In the genomic region with DNA sequence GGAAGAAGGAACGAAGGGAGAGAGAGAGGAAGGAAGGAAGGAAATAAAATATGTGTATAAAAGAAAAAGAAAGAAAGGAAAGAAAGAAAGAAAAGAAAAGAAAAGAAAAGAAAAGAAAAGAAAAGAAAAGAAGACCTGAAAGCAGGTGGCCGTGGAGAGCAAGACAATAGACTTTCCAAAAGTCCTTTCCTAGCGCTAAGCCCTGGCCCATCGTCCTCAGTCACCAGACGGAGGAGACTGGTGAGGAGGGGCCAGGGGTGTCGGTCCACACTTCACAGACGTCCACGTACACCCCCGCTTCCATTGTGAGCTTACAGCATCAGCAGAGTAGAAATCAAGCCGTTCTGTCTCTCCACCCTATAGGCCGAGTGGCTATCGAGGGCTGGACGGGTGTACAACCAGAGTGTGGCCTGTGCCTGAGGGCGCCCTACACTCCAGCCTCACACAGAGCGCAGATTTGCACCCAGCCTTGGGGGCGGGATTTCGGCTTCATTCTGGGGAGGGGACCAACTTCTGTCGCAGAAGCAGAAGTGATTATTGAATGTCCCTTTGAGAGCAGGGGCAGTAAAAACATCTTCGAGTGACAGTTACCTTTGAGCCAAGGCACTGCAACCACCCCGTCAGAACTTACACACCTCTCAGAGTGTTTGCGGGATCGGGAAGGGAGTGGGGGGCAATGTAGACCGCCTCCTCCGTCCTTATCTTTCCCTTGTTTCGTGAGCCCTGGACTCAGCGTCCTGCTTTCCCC, we compare ENCODE assay signal across 10 cellular contexts. TPM values are rescaled to one million over a fixed set of nuclear protein-coding genes. Genes with fewer than 3 reads are reported as not detected.
DNase-seq lines count a peak whose midpoint lies in the region; ATAC-seq and TF ChIP-seq lines count a peak whose summit lies in the region.
"Had no signal": no experiment of that assay in that cellular context is flagged by ENCODE, and none has a peak within 500 bp of the region (broad histone marks: within the 10 kb centered on the region; RNA-seq: fewer than 3 reads in every experiment).

No MANE protein-coding gene starts in this region.

- peaks cover 0 to 11% (median 2%) of the 10 kb centered on the region in 7 donors for H3K9me3 Mint-ChIP-seq in naive B cell

- H3K9me3 ChIP-seq in MG63 (no peaks in the 10 kb centered on the region), mammary epithelial cell (replicated peaks; ENCODE audit: insufficient read depth, low read length) (no peaks in the 10 kb centered on the region)

- H3K27me3 ChIP-seq in MG63, result peaks cover 93% of the 10 kb centered on the region
- H3K27me3 ChIP-seq in mammary epithelial cell (ENCODE audit: insufficient read depth, low read length), result peaks cover 52% of the 10 kb centered on the region

- intact Hi-C loops in mammary epithelial cell (cut with micrococcal nuclease), result no loop called here

- peaks cover 67 to 87% (median 78%) of the 10 kb centered on the region in 3 donors for H3K27me3 Mint-ChIP-seq in naive B cell

- peaks cover 9% of the 10 kb centered on the region for H3K4me1 ChIP-seq in mammary epithelial cell (ENCODE audit: insufficient read depth, low read length)

- in situ Hi-C loops in mammary epithelial cell (cut with MboI; ENCODE audit: low sequenced_read_pairs in 2 of 2), result no loop called here
- in situ Hi-C loops in GM13977 (cut with MboI; ENCODE audit: low pct_unique_long_range_greater_than_20kb, low sequenced_read_pairs, unreplicated experiment), result no loop called here

- H4K20me1 ChIP-seq in mammary epithelial cell (ENCODE audit: insufficient read depth, low read length), result no peaks in the 10 kb centered on the region

- BruUV-seq in mammary epithelial cell (replicated peaks; lab: Mats Ljungman, UMichigan), result no TSS peak

- H3K36me3 ChIP-seq in MG63, result no peaks in the 10 kb centered on the region
- H3K36me3 ChIP-seq in mammary epithelial cell (ENCODE audit: insufficient read depth, low read length), result no peaks in the 10 kb centered on the region

- H3K4me3 ChIP-seq in AG04449 (ENCODE audit: low read depth, low read length), result peak overlapping the region; percentile 61
- peak overlapping the region; percentile 50 for H3K4me3 ChIP-seq in MG63
- peak overlapping the region; percentile 57 to 73 (median 57) for H3K4me3 ChIP-seq in mammary epithelial cell (replicated peaks in 1 of 3; ENCODE audit: insufficient read depth in 1 of 3, low read depth in 2 of 3, low read length in 3 of 3)

- POLR2A ChIA-PET in AG04449 (lab: Yijun Ruan, JAX), result no interaction called here

- ATAC-seq in naive B cell (ENCODE audit: low read depth in 2 of 2) (peak; percentile 14 to 18), HG03520 (IDR thresholded peaks at IDR 0.05; ENCODE audit: unreplicated experiment) (no peak)

- H3K79me2 ChIP-seq in mammary epithelial cell (ENCODE audit: insufficient read depth, low read length), result no peaks in the 10 kb centered on the region

- H3K36me3 Mint-ChIP-seq in naive B cell, result peaks cover 4 to 9% of the 10 kb centered on the region in 2 donors

- 37% methylated on average over 16 of the region's 26 CpGs for WGBS in mammary epithelial cell (ENCODE audit: low coverage, missing lambda C conversion rate)

- H3K27ac ChIP-seq in mammary epithelial cell (ENCODE audit: insufficient read depth, low read depth, low read length), result no peak overlapping the region

- DNase-seq in AG04449 (ENCODE audit: low read depth, low spot score) (no peak), MG63 (no peak), mammary epithelial cell (no peak), naive B cell (no peak), GM20000 (ENCODE audit: low spot score) (no peak), GM13977 (ENCODE audit: low spot score) (no peak), NOMO-1 treated with DMSO at 0.1 percent for 48 hours (lab: John Stamatoyannopoulos, UW; ENCODE audit: unreplicated experiment) (no peak)
- DNase-seq: Karpas-422 had no signal

- H3K9ac ChIP-seq in mammary epithelial cell (ENCODE audit: insufficient read depth, low read length), result no peak overlapping the region

- peaks cover 0 to 32% (median 18%) of the 10 kb centered on the region in 3 donors for H3K4me1 Mint-ChIP-seq in naive B cell

- peak overlapping the region in 3 of 6 donors; percentile 5 to 39 (median 11) for H3K27ac Mint-ChIP-seq in naive B cell

- TF ChIP-seq CTCF in AG04449 (IDR thresholded peaks at IDR 0.05; ENCODE audit: insufficient read depth, low read length, missing control alignments) (no peak), mammary epithelial cell (conservative IDR thresholded peaks at IDR 0.05 in 1 of 2, IDR thresholded peaks at IDR 0.05 in 1 of 2; ENCODE audit: extremely low read depth in 1 of 2, insufficient read depth in 1 of 2, low read depth in 1 of 2, low read length in 2 of 2) (no peak), GM20000 (IDR thresholded peaks at IDR 0.05; ENCODE audit: extremely low read depth, missing control alignments) (no peak), GM13977 (IDR thresholded peaks at IDR 0.05; ENCODE audit: extremely low read depth, insufficient read depth, missing control alignments) (no peak)

- H3K4me2 ChIP-seq in mammary epithelial cell (ENCODE audit: insufficient read depth, low read depth, low read length), result peak overlapping the region; percentile 83

- H3K4me3 Mint-ChIP-seq in naive B cell, result peak overlapping the region; percentile 59 to 94 (median 86)

- dilution Hi-C loops in mammary epithelial cell (cut with HindIII; ENCODE audit: low sequenced_read_pairs), result no loop called here

- CTCF ChIA-PET in AG04449 (lab: Yijun Ruan, JAX) (interaction anchor here (1.3 kb wide), 1 partner anchor 39 kb away, joined by 4 read pairs; no protein-coding TSS in a partner anchor), mammary epithelial cell (lab: Charles Lee; ENCODE audit: low non-redundant PET) (no interaction called here)

- H2AFZ ChIP-seq in mammary epithelial cell (ENCODE audit: low read depth, low read length), result peak overlapping the region; percentile 94

RNA-seq across cellular contexts. Expression of gene BSX, which starts 2.0 kb away (rescaled TPM):
- not detected in 2 replicates for total RNA-seq in MG63 (2014; rRNA removed; shearing (Covaris generic); ENCODE audit: low replicate concordance)
- not detected for total RNA-seq in mammary epithelial cell
- polyA plus RNA-seq in mammary epithelial cell, result not detected
- not detected for polyA minus RNA-seq in mammary epithelial cell
- not detected for polyA plus RNA-seq in naive B cell (ENCODE audit: low read depth in 6 of 6)
- polyA plus RNA-seq: adipose tissue had no signal
